ENCODE assay signal across 1 cellular context in genomic region chr21:45768011-45768740, GRCh38.
TF ChIP-seq lines count a peak whose summit lies in the region.

No MANE protein-coding gene starts in this region.

TF ChIP-seq in GM23338, 12 proteins besides CTCF, POLR2A, EP300 and RAD21 (continued from another document):
- TF ChIP-seq ZNF462 (CRISPR knock-in tag; IDR thresholded peaks at IDR 0.05) = no peak
- no peak for TF ChIP-seq JUNB (IDR thresholded peaks at IDR 0.05; ENCODE audit: unreplicated experiment)
- no peak for TF ChIP-seq ZNF331 (CRISPR knock-in tag; IDR thresholded peaks at IDR 0.05; ENCODE audit: low read depth)
- TF ChIP-seq STAT1 (IDR thresholded peaks at IDR 0.05; ENCODE audit: unreplicated experiment) = no peak
- TF ChIP-seq ETS1 (IDR thresholded peaks at IDR 0.05) = no peak
TF ChIP-seq in GM23338: peak in this region for 0.
